22 cellular contexts compared by ENCODE assay signal in genomic region chr7:44760034-44760580, GRCh38.
"Had no signal": no experiment of that assay in that cellular context is flagged by ENCODE, and none has a peak within 500 bp of the region (broad histone marks: within the 10 kb centered on the region; RNA-seq: fewer than 3 reads in every experiment).

No MANE protein-coding gene starts in this region.

- H3K27me3 Mint-ChIP-seq: activated CD4-positive, alpha-beta memory T cell treated with anti-CD3 and anti-CD28 coated beads for 36 hours; activated CD4-positive, alpha-beta T cell treated with anti-CD3 and anti-CD28 coated beads for 36 hours; activated naive CD8-positive, alpha-beta T cell treated with anti-CD3 and anti-CD28 coated beads, Interleukin-2, amount 10 ng/mL, durations not matched to agents 7 days and 5 days; activated T-helper 17 cell treated with anti-CD3 and anti-CD28 coated beads, Interleukin-2, amount 50 U/mL, for 72 hours; memory B cell; naive thymus-derived CD8-positive, alpha-beta T cell had no signal

- DNase-seq: activated CD4-positive, alpha-beta memory T cell treated with anti-CD3 and anti-CD28 coated beads for 36 hours; activated CD4-positive, alpha-beta T cell treated with anti-CD3 and anti-CD28 coated beads for 36 hours; activated naive CD4-positive, alpha-beta T cell treated with Interleukin-2 at 50 U/mL for 16 hours; activated naive CD8-positive, alpha-beta T cell treated with anti-CD3 and anti-CD28 coated beads, Interleukin-2, amount 10 ng/mL, durations not matched to agents 7 days and 5 days; activated T-cell treated with anti-CD3 and anti-CD28 coated beads, Interleukin-2, amount 50 U/mL, for 1 hour; amygdala; body of pancreas; central memory CD4-positive, alpha-beta T cell; esophagus squamous epithelium; stimulated activated naive CD4-positive, alpha-beta T cell treated with Interleukin-2 at 50 U/mL for 16 hours; SW 1271; transverse colon; uterus had no signal

- H3K27ac Mint-ChIP-seq: activated CD4-positive, alpha-beta memory T cell treated with anti-CD3 and anti-CD28 coated beads for 36 hours; activated CD4-positive, alpha-beta T cell treated with anti-CD3 and anti-CD28 coated beads for 36 hours; activated naive CD8-positive, alpha-beta T cell treated with anti-CD3 and anti-CD28 coated beads, Interleukin-2, amount 10 ng/mL, durations not matched to agents 7 days and 5 days; activated T-helper 17 cell treated with anti-CD3 and anti-CD28 coated beads, Interleukin-2, amount 50 U/mL, for 72 hours; memory B cell; T-helper 2 cell treated with Interferon-gamma antibody and Interleukin-4, amounts not matched to agents 5 μg/mL and 100 μg/mL, for 36 hours; WTC11 had no signal

- H3K9me3 Mint-ChIP-seq: activated CD4-positive, alpha-beta memory T cell treated with anti-CD3 and anti-CD28 coated beads for 36 hours; activated naive CD8-positive, alpha-beta T cell treated with anti-CD3 and anti-CD28 coated beads, Interleukin-2, amount 10 ng/mL, durations not matched to agents 7 days and 5 days; activated T-helper 17 cell treated with anti-CD3 and anti-CD28 coated beads, Interleukin-2, amount 50 U/mL, for 72 hours; memory B cell; naive thymus-derived CD8-positive, alpha-beta T cell; T-helper 2 cell treated with Interferon-gamma antibody and Interleukin-4, amounts not matched to agents 5 μg/mL and 100 μg/mL, for 36 hours; WTC11 had no signal

- ATAC-seq: activated CD4-positive, alpha-beta T cell treated with anti-CD3 and anti-CD28 coated beads for 36 hours; activated T-helper 17 cell treated with anti-CD3 and anti-CD28 coated beads, Interleukin-2, amount 50 U/mL, for 72 hours; body of pancreas; naive thymus-derived CD8-positive, alpha-beta T cell; WTC11 had no signal

- H3K4me3 Mint-ChIP-seq: activated CD4-positive, alpha-beta memory T cell treated with anti-CD3 and anti-CD28 coated beads for 36 hours; activated CD4-positive, alpha-beta T cell treated with anti-CD3 and anti-CD28 coated beads for 36 hours; activated naive CD8-positive, alpha-beta T cell treated with anti-CD3 and anti-CD28 coated beads, Interleukin-2, amount 10 ng/mL, durations not matched to agents 7 days and 5 days; activated T-helper 17 cell treated with anti-CD3 and anti-CD28 coated beads, Interleukin-2, amount 50 U/mL, for 72 hours; memory B cell; naive thymus-derived CD8-positive, alpha-beta T cell; T-helper 2 cell treated with Interferon-gamma antibody and Interleukin-4, amounts not matched to agents 5 μg/mL and 100 μg/mL, for 36 hours; WTC11 had no signal

- H3K4me1 Mint-ChIP-seq: activated naive CD8-positive, alpha-beta T cell treated with anti-CD3 and anti-CD28 coated beads, Interleukin-2, amount 10 ng/mL, durations not matched to agents 7 days and 5 days; activated T-helper 17 cell treated with anti-CD3 and anti-CD28 coated beads, Interleukin-2, amount 50 U/mL, for 72 hours had no signal

- H3K27ac ChIP-seq: body of pancreas, coronary artery, neutrophil, parathyroid adenoma, suprapubic skin, uterus had no signal
